33 cellular contexts compared by ENCODE assay signal in genomic region chr17:79425686-79426085, GRCh38.
"Had no signal": no experiment of that assay in that cellular context is flagged by ENCODE, and none has a peak within 500 bp of the region (broad histone marks: within the 10 kb centered on the region; RNA-seq: fewer than 3 reads in every experiment).

No MANE protein-coding gene starts in this region.

- FAIRE-seq: colon had no signal

- H3K36me3 ChIP-seq: ascending aorta, breast epithelium, cardiac muscle cell, esophagus squamous epithelium, gastroesophageal sphincter, heart right ventricle, WERI-Rb-1 had no signal

- H3K27ac Mint-ChIP-seq: activated B cell treated with CpG ODN at 0.5 μM for 24 hours; activated CD8-positive, alpha-beta T cell treated with anti-CD3 and anti-CD28 coated beads for 36 hours; activated naive CD4-positive, alpha-beta T cell treated with anti-CD3 and anti-CD28 coated beads, Interleukin-2, amount 50 U/mL, for 72 hours; activated naive CD8-positive, alpha-beta T cell treated with anti-CD3 and anti-CD28 coated beads, Interleukin-2, amount 10 ng/mL, durations not matched to agents 7 days and 5 days; activated T-helper 17 cell treated with anti-CD3 and anti-CD28 coated beads, Interleukin-2, amount 50 U/mL, for 72 hours; effector memory CD8-positive, alpha-beta T cell; T-helper 17 cell; T-helper 2 cell treated with Interferon-gamma antibody and Interleukin-4, amounts not matched to agents 5 μg/mL and 100 μg/mL, for 36 hours had no signal

- H3K4me3 ChIP-seq: ascending aorta, breast epithelium, cardiac muscle cell, esophagus squamous epithelium, gastroesophageal sphincter, heart right ventricle had no signal

- ATAC-seq: activated CD4-positive, CD25-positive, alpha-beta regulatory T cell treated with anti-CD3 and anti-CD28 coated beads, Interleukin-2, amount 50 U/mL, for 24 hours; activated CD8-positive, alpha-beta T cell treated with anti-CD3 and anti-CD28 coated beads for 36 hours; activated naive CD4-positive, alpha-beta T cell treated with anti-CD3 and anti-CD28 coated beads, Interleukin-2, amount 50 U/mL, for 72 hours; activated T-cell treated with anti-CD3 and anti-CD28 coated beads, Interleukin-2, amount 50 U/mL, for 4 hours; activated T-helper 17 cell treated with anti-CD3 and anti-CD28 coated beads, Interleukin-2, amount 50 U/mL, for 72 hours; effector memory CD8-positive, alpha-beta T cell; gastroesophageal sphincter; heart right ventricle; T-helper 17 cell had no signal

- H3K36me3 Mint-ChIP-seq: activated naive CD4-positive, alpha-beta T cell treated with anti-CD3 and anti-CD28 coated beads, Interleukin-2, amount 50 U/mL, for 72 hours; activated naive CD8-positive, alpha-beta T cell treated with anti-CD3 and anti-CD28 coated beads, Interleukin-2, amount 10 ng/mL, durations not matched to agents 7 days and 5 days; brain had no signal

- H3K4me1 Mint-ChIP-seq: activated B cell treated with CpG ODN at 0.5 μM for 24 hours; activated naive CD8-positive, alpha-beta T cell treated with anti-CD3 and anti-CD28 coated beads, Interleukin-2, amount 10 ng/mL, durations not matched to agents 7 days and 5 days; activated T-helper 17 cell treated with anti-CD3 and anti-CD28 coated beads, Interleukin-2, amount 50 U/mL, for 72 hours had no signal

- H3K9me3 ChIP-seq: ascending aorta, breast epithelium, esophagus squamous epithelium, gastroesophageal sphincter, heart right ventricle had no signal

- H3K27me3 ChIP-seq: ascending aorta, cardiac muscle cell had no signal

- H3K27ac ChIP-seq: ascending aorta, breast epithelium, cardiac muscle cell, esophagus squamous epithelium, gastroesophageal sphincter, heart right ventricle, WERI-Rb-1 had no signal

- H3K4me1 ChIP-seq: ascending aorta, breast epithelium, esophagus squamous epithelium, heart right ventricle had no signal

- H3K9me3 Mint-ChIP-seq: activated B cell treated with CpG ODN at 0.5 μM for 24 hours; activated CD8-positive, alpha-beta T cell treated with anti-CD3 and anti-CD28 coated beads for 36 hours; activated naive CD4-positive, alpha-beta T cell treated with anti-CD3 and anti-CD28 coated beads, Interleukin-2, amount 50 U/mL, for 72 hours; activated naive CD8-positive, alpha-beta T cell treated with anti-CD3 and anti-CD28 coated beads, Interleukin-2, amount 10 ng/mL, durations not matched to agents 7 days and 5 days; activated T-cell treated with anti-CD3 and anti-CD28 coated beads, Interleukin-2, amount 50 U/mL, for 4 hours; activated T-helper 17 cell treated with anti-CD3 and anti-CD28 coated beads, Interleukin-2, amount 50 U/mL, for 72 hours; brain; effector memory CD8-positive, alpha-beta T cell; T-helper 2 cell treated with Interferon-gamma antibody and Interleukin-4, amounts not matched to agents 5 μg/mL and 100 μg/mL, for 36 hours had no signal

- DNase-seq: activated B cell treated with CpG ODN at 0.5 μM for 24 hours; activated CD4-positive, alpha-beta T cell treated with anti-CD3 and anti-CD28 coated beads for 48 hours; activated CD4-positive, alpha-beta T cell treated with anti-CD3 and anti-CD28 coated beads, Interleukin-2, amount 50 U/mL, for 1 hour; activated CD4-positive, alpha-beta T cell treated with anti-CD3 and anti-CD28 coated beads, Interleukin-2, amount 50 U/mL, for 48 hours; activated CD8-positive, alpha-beta memory T cell treated with anti-CD3 and anti-CD28 coated beads for 24 hours; activated CD8-positive, alpha-beta T cell treated with anti-CD3 and anti-CD28 coated beads for 36 hours; activated effector memory CD4-positive, alpha-beta T cell treated with Interleukin-2 at 50 U/mL for 16 hours; activated gamma-delta T cell treated with Interleukin-2 at 50 U/mL for 16 hours; activated naive CD4-positive, alpha-beta T cell treated with Interleukin-2 at 50 U/mL for 16 hours; activated naive CD8-positive, alpha-beta T cell treated with anti-CD3 and anti-CD28 coated beads, Interleukin-2, amount 10 ng/mL, durations not matched to agents 7 days and 5 days; activated T-cell treated with anti-CD3 and anti-CD28 coated beads, Interleukin-2, amount 50 U/mL, for 4 hours; cortex of kidney; dermis blood vessel endothelial cell; effector CD4-positive, alpha-beta T cell; effector memory CD8-positive, alpha-beta T cell; erythroblast; esophagus squamous epithelium; foreskin melanocyte; heart right ventricle; T-helper 1 cell; T-helper 17 cell; T1000; WERI-Rb-1 had no signal

- H3K4me3 Mint-ChIP-seq: activated B cell treated with CpG ODN at 0.5 μM for 24 hours; activated CD8-positive, alpha-beta T cell treated with anti-CD3 and anti-CD28 coated beads for 36 hours; activated naive CD8-positive, alpha-beta T cell treated with anti-CD3 and anti-CD28 coated beads, Interleukin-2, amount 10 ng/mL, durations not matched to agents 7 days and 5 days; activated T-cell treated with anti-CD3 and anti-CD28 coated beads, Interleukin-2, amount 50 U/mL, for 4 hours; activated T-helper 17 cell treated with anti-CD3 and anti-CD28 coated beads, Interleukin-2, amount 50 U/mL, for 72 hours; brain; effector memory CD8-positive, alpha-beta T cell; T-helper 17 cell; T-helper 2 cell treated with Interferon-gamma antibody and Interleukin-4, amounts not matched to agents 5 μg/mL and 100 μg/mL, for 36 hours had no signal
